In genomic region chr3:13683772-13684171, GRCh38 we compare ENCODE assay signal across 26 cellular contexts.
"Had no signal": no experiment of that assay in that cellular context is flagged by ENCODE, and none has a peak within 500 bp of the region (broad histone marks: within the 10 kb centered on the region; RNA-seq: fewer than 3 reads in every experiment).

No MANE protein-coding gene starts in this region.

- H3K27ac Mint-ChIP-seq: memory B cell; nephron; stimulated activated effector memory CD8-positive, alpha-beta T cell treated with anti-CD3 and anti-CD28 coated beads, Interleukin-12 subunit alpha, Interleukin-12 subunit beta, amount 100 ng/mL, for 72 hours; stimulated activated naive CD8-positive, alpha-beta T cell treated with anti-CD3 and anti-CD28 coated beads, Interleukin-15, Interleukin-2, amounts not matched to agents 100 ng/mL and 50 ng/mL, for 24 hours had no signal

- H3K4me2 ChIP-seq: neural progenitor cell had no signal

- H3K27ac ChIP-seq: left ventricle myocardium inferior, neural progenitor cell, pancreas, spleen, suprapubic skin, thoracic aorta, tibial artery, uterus had no signal

- ATAC-seq: left colon; naive thymus-derived CD8-positive, alpha-beta T cell; pancreas; right cardiac atrium; sciatic nerve; stimulated activated effector memory CD8-positive, alpha-beta T cell treated with anti-CD3 and anti-CD28 coated beads, Interleukin-12 subunit alpha, Interleukin-12 subunit beta, amount 100 ng/mL, for 72 hours had no signal

- H3K9me3 ChIP-seq: left ventricle myocardium inferior, pancreas, spleen, suprapubic skin, thoracic aorta, tibial artery, uterus had no signal

- H3K27me3 ChIP-seq: neural progenitor cell, pancreas, uterus had no signal

- H3K9me3 Mint-ChIP-seq: nephron; neural progenitor cell; stimulated activated effector memory CD8-positive, alpha-beta T cell treated with anti-CD3 and anti-CD28 coated beads, Interleukin-12 subunit alpha, Interleukin-12 subunit beta, amount 100 ng/mL, for 72 hours had no signal

- H3K4me3 ChIP-seq: left ventricle myocardium inferior, lung, neural progenitor cell, pancreas, spleen, suprapubic skin, thoracic aorta, tibial artery, uterus had no signal

- H3K36me3 ChIP-seq: left ventricle myocardium inferior, neural progenitor cell, pancreas, spleen, suprapubic skin, thoracic aorta, tibial artery, uterus had no signal

- H3K36me3 Mint-ChIP-seq: naive thymus-derived CD8-positive, alpha-beta T cell; neural progenitor cell; stimulated activated effector memory CD8-positive, alpha-beta T cell treated with anti-CD3 and anti-CD28 coated beads, Interleukin-12 subunit alpha, Interleukin-12 subunit beta, amount 100 ng/mL, for 72 hours had no signal

- DNase-seq: head of caudate nucleus; hippocampal formation; kidney glomerular epithelial cell; left colon; left ventricle myocardium inferior; midbrain; naive thymus-derived CD8-positive, alpha-beta T cell; pancreas; retina; right cardiac atrium; small intestine; spleen; stimulated activated CD4-positive, alpha-beta T cell treated with anti-CD3 and anti-CD28 coated beads, Interleukin-4, amount 100 ng/mL, for 24 hours; stimulated activated naive CD4-positive, alpha-beta T cell; tibial artery; trophoblast cell; uterus had no signal

- H3K9ac ChIP-seq: neural progenitor cell had no signal

- H2AFZ ChIP-seq: neural progenitor cell had no signal

- H3K4me3 Mint-ChIP-seq: memory B cell; naive thymus-derived CD8-positive, alpha-beta T cell; nephron; neural progenitor cell; stimulated activated effector memory CD8-positive, alpha-beta T cell treated with anti-CD3 and anti-CD28 coated beads, Interleukin-12 subunit alpha, Interleukin-12 subunit beta, amount 100 ng/mL, for 72 hours; stimulated activated naive CD8-positive, alpha-beta T cell treated with anti-CD3 and anti-CD28 coated beads, Interleukin-15, Interleukin-2, amounts not matched to agents 100 ng/mL and 50 ng/mL, for 24 hours had no signal

- H3K4me1 ChIP-seq: left ventricle myocardium inferior, pancreas, spleen, suprapubic skin, tibial artery, uterus had no signal
